8 cellular contexts compared by ENCODE assay signal in genomic region chr9:35844628-35845301, GRCh38. TPM values are rescaled to one million over a fixed set of nuclear protein-coding genes. Genes with fewer than 3 reads are reported as not detected.
DNase-seq lines count a peak whose midpoint lies in the region; ATAC-seq and TF ChIP-seq lines count a peak whose summit lies in the region.

No MANE protein-coding gene starts in this region.

- no peaks in the 10 kb centered on the region for H3K9me3 Mint-ChIP-seq in progenitor cell of endocrine pancreas (ENCODE audit: low read depth)

- no peak for TF ChIP-seq CTCF in AG10803 (conservative IDR thresholded peaks at IDR 0.05; ENCODE audit: low read length)
- no peak for TF ChIP-seq CTCF in HFF-Myc (IDR thresholded peaks at IDR 0.05; ENCODE audit: low read depth, low read length, missing control alignments)
- TF ChIP-seq CTCF in progenitor cell of endocrine pancreas (IDR thresholded peaks at IDR 0.05; ENCODE audit: unreplicated experiment): no peak

- H3K27me3 Mint-ChIP-seq in T-helper 17 cell (no peaks in the 10 kb centered on the region), progenitor cell of endocrine pancreas (peaks cover 23% of the 10 kb centered on the region)

- DNase-seq in AG10803 (ENCODE audit: low read depth): peak; percentile 90
- DNase-seq in HFF-Myc (ENCODE audit: extremely low read depth, low read depth): peak; percentile 65
- no peak for DNase-seq in T-helper 17 cell
- DNase-seq in fibroblast of the conjunctiva (ENCODE audit: low read depth): peak; percentile 75
- DNase-seq in pons (ENCODE audit: low spot score): peak; percentile 87
- DNase-seq in progenitor cell of endocrine pancreas (ENCODE audit: low spot score, unreplicated experiment): no peak

- no peak overlapping the region for H3K4me3 ChIP-seq in AG10803 (ENCODE audit: low read length)
- H3K4me3 ChIP-seq in HFF-Myc (replicated peaks; ENCODE audit: low read depth, low read length): no peak overlapping the region

- H3K27ac Mint-ChIP-seq in T-helper 17 cell (peak overlapping the region; percentile 85), progenitor cell of endocrine pancreas (no peak overlapping the region)

- H3K4me3 Mint-ChIP-seq in T-helper 17 cell: peak overlapping the region; percentile 79
- H3K4me3 Mint-ChIP-seq in progenitor cell of endocrine pancreas (ENCODE audit: low read depth): no peak overlapping the region

- H3K36me3 Mint-ChIP-seq in T-helper 17 cell (ENCODE audit: low read depth) (peaks cover 6% of the 10 kb centered on the region), progenitor cell of endocrine pancreas (ENCODE audit: insufficient read depth) (peaks cover 16% of the 10 kb centered on the region)

- no peaks in the 10 kb centered on the region for H3K9me3 ChIP-seq in T-helper 17 cell (ENCODE audit: control insufficient read depth, low read length, poor library complexity, severe bottlenecking)

- H3K4me1 Mint-ChIP-seq in T-helper 17 cell (peaks cover 24% of the 10 kb centered on the region), progenitor cell of endocrine pancreas (ENCODE audit: low read depth) (peaks cover 11% of the 10 kb centered on the region)

- ATAC-seq in T-helper 17 cell (peak; percentile 94), HG03108 (IDR thresholded peaks at IDR 0.05; ENCODE audit: unreplicated experiment) (no peak), HG03342 (IDR thresholded peaks at IDR 0.05; ENCODE audit: unreplicated experiment) (no peak)

RNA-seq across cellular contexts. Expression of gene TMEM8B, which starts 15.7 kb away (rescaled TPM):
- total RNA-seq in T-helper 17 cell (1 to 10 TPM; 4.5 to 7.1 TPM), progenitor cell of endocrine pancreas (24.1 and 25.4 TPM in 2 replicates)

RNA-seq across cellular contexts. Expression of gene FAM221B, which starts 16.2 kb away (rescaled TPM):
- not detected for total RNA-seq in T-helper 17 cell
- total RNA-seq in progenitor cell of endocrine pancreas: not detected in 2 replicates

RNA-seq across cellular contexts. Expression of gene OR13J1, which starts 25.4 kb away (rescaled TPM):
- total RNA-seq in T-helper 17 cell: not detected
- total RNA-seq in progenitor cell of endocrine pancreas: not detected in 2 replicates

RNA-seq across cellular contexts. Expression of gene HINT2, which starts 29.9 kb away (rescaled TPM):
- total RNA-seq in T-helper 17 cell (10 to 100 TPM; 15.0 to 20.5 TPM), progenitor cell of endocrine pancreas (37.7 and 41.5 TPM in 2 replicates)

RNA-seq across cellular contexts. Expression of gene SPAG8, which starts 32.7 kb away (rescaled TPM):
- total RNA-seq in T-helper 17 cell (under 1 TPM; 0.81 to 0.97 TPM), progenitor cell of endocrine pancreas (2.9 and 3.2 TPM in 2 replicates)

Comparison
In these comparisons a context has a peak if more than half of its experiments do, and no peak if none do; other contexts are left out.
1. DNase-seq: peak in AG10803 (single experiment), HFF-Myc (single experiment), fibroblast of the conjunctiva (single experiment) and pons (single experiment); none in T-helper 17 cell (0 of 3) and progenitor cell of endocrine pancreas (single experiment).